ENCODE assay signal across 28 cellular contexts in the genomic region with DNA sequence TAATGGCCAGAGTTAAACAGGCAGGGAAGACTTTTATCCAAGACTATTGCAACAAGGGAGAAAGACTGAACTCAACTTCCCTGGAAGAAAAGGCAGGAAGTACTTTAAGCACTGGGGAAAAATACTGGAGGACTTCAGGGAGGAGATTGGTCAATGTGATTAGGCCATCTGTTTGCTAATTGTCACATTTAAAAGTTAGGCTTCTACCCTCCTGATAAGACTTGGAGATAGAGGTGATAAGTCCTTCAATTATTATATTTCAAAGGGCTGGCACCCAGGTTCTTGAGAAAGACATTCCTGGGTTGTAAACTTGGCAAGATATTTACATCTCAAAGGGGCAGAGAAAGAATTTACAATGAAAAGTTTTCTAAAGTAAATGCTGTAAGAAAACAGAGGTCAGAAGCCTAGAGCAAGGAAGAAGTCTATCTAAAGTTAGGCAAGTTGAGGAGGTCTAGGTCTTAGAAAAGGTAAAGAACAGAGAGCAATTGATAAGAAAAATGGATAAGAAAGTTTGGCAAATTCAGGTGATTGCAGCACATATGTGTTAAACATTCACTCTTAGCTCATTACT. TPM values are rescaled to one million over a fixed set of nuclear protein-coding genes. Genes with fewer than 3 reads are reported as not detected.
"Had no signal": no experiment of that assay in that cellular context is flagged by ENCODE, and none has a peak within 500 bp of the region (broad histone marks: within the 10 kb centered on the region; RNA-seq: fewer than 3 reads in every experiment).

No MANE protein-coding gene starts in this region.

- H3K27me3 Mint-ChIP-seq: activated naive CD4-positive, alpha-beta T cell treated with anti-CD3 and anti-CD28 coated beads, Interleukin-2, amount 10 ng/mL, durations not matched to agents 7 days and 5 days had no signal

- H3K36me3 Mint-ChIP-seq: activated naive CD4-positive, alpha-beta T cell treated with anti-CD3 and anti-CD28 coated beads, Interleukin-2, amount 10 ng/mL, durations not matched to agents 7 days and 5 days; activated naive CD8-positive, alpha-beta T cell treated with anti-CD3 and anti-CD28 coated beads, Interleukin-2, amount 10 ng/mL, durations not matched to agents 7 days and 5 days; naive thymus-derived CD4-positive, alpha-beta T cell; stimulated activated naive B cell treated with anti-CD40 and anti-IgM and Interleukin-4, amounts not matched to agents 10 μg/mL and 1 μg/mL and 100 μg/mL, for 72 hours had no signal

- DNase-seq: activated CD4-positive, alpha-beta T cell treated with anti-CD3 and anti-CD28 coated beads for 4 hours; activated CD4-positive, alpha-beta T cell treated with anti-CD3 and anti-CD28 coated beads, Interleukin-2, amount 50 U/mL, for 4 hours; activated gamma-delta T cell; activated naive CD4-positive, alpha-beta T cell treated with anti-CD3 and anti-CD28 coated beads, Interleukin-2, amount 10 ng/mL, durations not matched to agents 7 days and 5 days; activated naive CD8-positive, alpha-beta T cell treated with anti-CD3 and anti-CD28 coated beads, Interleukin-2, amount 10 ng/mL, durations not matched to agents 7 days and 5 days; activated T-cell treated with anti-CD3 and anti-CD28 coated beads for 4 hours; brain microvascular endothelial cell; cortex of kidney; foreskin fibroblast; head of caudate nucleus; hypothalamus; left cardiac atrium; midbrain; naive thymus-derived CD4-positive, alpha-beta T cell; nucleus accumbens; pancreas; psoas muscle; sigmoid colon; stimulated activated CD4-positive, alpha-beta T cell treated with anti-CD3 and anti-CD28 coated beads, Interleukin-2, amount 100 ng/mL, for 24 hours; stimulated activated naive B cell treated with anti-CD40 and anti-IgM and Interleukin-4, amounts not matched to agents 10 μg/mL and 1 μg/mL and 100 μg/mL, for 72 hours; tibial artery; upper lobe of right lung had no signal

- H3K9me3 ChIP-seq: ascending aorta, pancreas, psoas muscle, sigmoid colon, suprapubic skin, tibial artery, upper lobe of right lung had no signal

- H3K4me3 Mint-ChIP-seq: activated naive CD4-positive, alpha-beta T cell treated with anti-CD3 and anti-CD28 coated beads, Interleukin-2, amount 10 ng/mL, durations not matched to agents 7 days and 5 days; activated naive CD8-positive, alpha-beta T cell treated with anti-CD3 and anti-CD28 coated beads, Interleukin-2, amount 10 ng/mL, durations not matched to agents 7 days and 5 days; activated T-helper 1 cell treated with anti-CD3 and anti-CD28 coated beads, Interleukin-12 subunit alpha, Interleukin-12 subunit beta, Interleukin-2, Interleukin-4 antibody, amounts not matched to agents 30 ng/mL and 10 ng/mL and 1 ng/mL, durations not matched to agents 14 hours and 24 hours and 36 hours; naive thymus-derived CD4-positive, alpha-beta T cell; neural crest cell; stimulated activated naive B cell treated with anti-CD40 and anti-IgM and Interleukin-4, amounts not matched to agents 10 μg/mL and 1 μg/mL and 100 μg/mL, for 72 hours had no signal

- H3K27me3 ChIP-seq: ascending aorta, brain microvascular endothelial cell, pancreas, sigmoid colon, suprapubic skin, tibial artery, upper lobe of right lung had no signal

- H3K4me3 ChIP-seq: ascending aorta, pancreas, psoas muscle, sigmoid colon, smooth muscle cell, suprapubic skin, tibial artery, upper lobe of right lung had no signal

- H3K27ac ChIP-seq: ascending aorta, brain microvascular endothelial cell, pancreas, psoas muscle, sigmoid colon, suprapubic skin, tibial artery, upper lobe of right lung had no signal

- H3K27ac Mint-ChIP-seq: activated naive CD4-positive, alpha-beta T cell treated with anti-CD3 and anti-CD28 coated beads, Interleukin-2, amount 10 ng/mL, durations not matched to agents 7 days and 5 days; activated naive CD8-positive, alpha-beta T cell treated with anti-CD3 and anti-CD28 coated beads, Interleukin-2, amount 10 ng/mL, durations not matched to agents 7 days and 5 days; activated T-helper 1 cell treated with anti-CD3 and anti-CD28 coated beads, Interleukin-12 subunit alpha, Interleukin-12 subunit beta, Interleukin-2, Interleukin-4 antibody, amounts not matched to agents 30 ng/mL and 10 ng/mL and 1 ng/mL, durations not matched to agents 14 hours and 24 hours and 36 hours; naive thymus-derived CD4-positive, alpha-beta T cell; stimulated activated naive B cell treated with anti-CD40 and anti-IgM and Interleukin-4, amounts not matched to agents 10 μg/mL and 1 μg/mL and 100 μg/mL, for 72 hours had no signal

- H3K4me1 ChIP-seq: ascending aorta, suprapubic skin, tibial artery, upper lobe of right lung had no signal

- H3K36me3 ChIP-seq: brain microvascular endothelial cell, pancreas, sigmoid colon, suprapubic skin, upper lobe of right lung had no signal

- H3K9me3 Mint-ChIP-seq: activated naive CD4-positive, alpha-beta T cell treated with anti-CD3 and anti-CD28 coated beads, Interleukin-2, amount 10 ng/mL, durations not matched to agents 7 days and 5 days; activated naive CD8-positive, alpha-beta T cell treated with anti-CD3 and anti-CD28 coated beads, Interleukin-2, amount 10 ng/mL, durations not matched to agents 7 days and 5 days; activated T-helper 1 cell treated with anti-CD3 and anti-CD28 coated beads, Interleukin-12 subunit alpha, Interleukin-12 subunit beta, Interleukin-2, Interleukin-4 antibody, amounts not matched to agents 30 ng/mL and 10 ng/mL and 1 ng/mL, durations not matched to agents 14 hours and 24 hours and 36 hours had no signal

- H3K4me1 Mint-ChIP-seq: activated naive CD4-positive, alpha-beta T cell treated with anti-CD3 and anti-CD28 coated beads, Interleukin-2, amount 10 ng/mL, durations not matched to agents 7 days and 5 days; activated naive CD8-positive, alpha-beta T cell treated with anti-CD3 and anti-CD28 coated beads, Interleukin-2, amount 10 ng/mL, durations not matched to agents 7 days and 5 days; naive thymus-derived CD4-positive, alpha-beta T cell; neural crest cell; stimulated activated naive B cell treated with anti-CD40 and anti-IgM and Interleukin-4, amounts not matched to agents 10 μg/mL and 1 μg/mL and 100 μg/mL, for 72 hours had no signal

- ATAC-seq: esophagus mucosa; left cardiac atrium; naive thymus-derived CD4-positive, alpha-beta T cell; psoas muscle; stimulated activated naive B cell treated with anti-CD40 and anti-IgM and Interleukin-4, amounts not matched to agents 10 μg/mL and 1 μg/mL and 100 μg/mL, for 72 hours; upper lobe of right lung had no signal

RNA-seq across cellular contexts. Expression of a gene that starts 48.4 kb away (rescaled TPM):
- total RNA-seq: activated naive CD8-positive, alpha-beta T cell treated with anti-CD3 and anti-CD28 coated beads, Interleukin-2, amount 10 ng/mL, durations not matched to agents 7 days and 5 days; activated T-helper 1 cell treated with anti-CD3 and anti-CD28 coated beads, Interleukin-12 subunit alpha, Interleukin-12 subunit beta, Interleukin-2, Interleukin-4 antibody, amounts not matched to agents 30 ng/mL and 10 ng/mL and 1 ng/mL, durations not matched to agents 14 hours and 24 hours and 36 hours had no signal
